ENCODE assay signal across 2 cellular contexts in the genomic region with DNA sequence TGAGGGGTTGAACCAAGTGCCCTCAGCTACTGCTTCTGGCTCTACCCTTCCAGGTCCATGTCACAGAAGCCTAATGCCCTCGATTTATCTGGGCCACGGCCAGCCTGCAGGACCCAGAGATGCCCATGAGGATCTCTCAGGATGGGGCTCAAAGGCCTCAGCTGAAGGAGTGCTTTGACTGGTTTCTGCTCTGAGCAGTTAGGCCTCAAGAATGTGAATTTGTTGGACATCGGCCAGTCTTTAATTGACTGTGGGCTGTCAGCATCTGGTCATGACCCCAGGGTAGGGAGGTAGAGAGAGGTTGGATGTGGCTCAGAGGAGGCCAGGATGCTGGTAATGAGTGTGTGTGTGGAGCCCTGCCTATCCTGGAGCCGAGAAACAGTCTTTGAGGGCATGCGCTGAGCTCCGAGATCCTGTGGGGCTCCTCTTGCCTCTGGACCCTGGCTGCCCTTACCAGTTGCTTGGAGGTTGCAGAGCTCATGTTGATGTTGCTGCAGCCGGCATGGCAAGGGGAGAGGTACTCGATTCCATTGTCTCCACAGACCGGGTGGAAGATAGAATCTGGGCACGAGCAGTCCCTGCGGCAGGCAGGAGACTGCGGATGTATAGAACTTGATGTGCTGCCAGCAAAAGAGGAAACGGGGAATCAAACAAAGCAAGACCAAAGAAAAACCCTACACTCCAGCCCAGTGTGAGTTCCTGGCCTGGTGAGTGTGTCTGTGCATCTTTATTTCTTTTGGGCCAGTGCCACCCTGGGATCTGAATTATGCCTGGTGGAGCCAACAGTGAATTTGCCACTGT.
TF ChIP-seq lines count a peak whose summit lies in the region.

No MANE protein-coding gene starts in this region.

TF ChIP-seq in liver, 16 proteins besides CTCF, POLR2A, EP300 and RAD21:
- no peak for TF ChIP-seq GABPA (IDR thresholded peaks at IDR 0.05 in 1 of 2, conservative IDR thresholded peaks at IDR 0.05 in 1 of 2)
- peak; percentile 44 for TF ChIP-seq NR2F2 (IDR thresholded peaks at IDR 0.05)
- peak; percentile 33 for TF ChIP-seq SP1 (IDR thresholded peaks at IDR 0.05)

TF ChIP-seq in HepG2, 621 proteins besides CTCF, POLR2A, EP300 and RAD21:
- TF ChIP-seq ZNF547 (CRISPR knock-in tag; IDR thresholded peaks at IDR 0.05) (no peak), ZNF546 (CRISPR knock-in tag; conservative IDR thresholded peaks at IDR 0.05) (no peak), NFATC3 (CRISPR knock-in tag; IDR thresholded peaks at IDR 0.05) (no peak), ZFP37 (CRISPR knock-in tag; IDR thresholded peaks at IDR 0.05; ENCODE audit: borderline replicate concordance) (no peak), SP2 (CRISPR knock-in tag; IDR thresholded peaks at IDR 0.05) (no peak), ZEB1 (IDR thresholded peaks at IDR 0.05; ENCODE audit: insufficient replicate concordance, low read depth) (no peak), AKAP8 (CRISPR knock-in tag; IDR thresholded peaks at IDR 0.05) (no peak), ZNF468 (CRISPR knock-in tag; IDR thresholded peaks at IDR 0.05) (no peak)
- TF ChIP-seq, protein P1, sequence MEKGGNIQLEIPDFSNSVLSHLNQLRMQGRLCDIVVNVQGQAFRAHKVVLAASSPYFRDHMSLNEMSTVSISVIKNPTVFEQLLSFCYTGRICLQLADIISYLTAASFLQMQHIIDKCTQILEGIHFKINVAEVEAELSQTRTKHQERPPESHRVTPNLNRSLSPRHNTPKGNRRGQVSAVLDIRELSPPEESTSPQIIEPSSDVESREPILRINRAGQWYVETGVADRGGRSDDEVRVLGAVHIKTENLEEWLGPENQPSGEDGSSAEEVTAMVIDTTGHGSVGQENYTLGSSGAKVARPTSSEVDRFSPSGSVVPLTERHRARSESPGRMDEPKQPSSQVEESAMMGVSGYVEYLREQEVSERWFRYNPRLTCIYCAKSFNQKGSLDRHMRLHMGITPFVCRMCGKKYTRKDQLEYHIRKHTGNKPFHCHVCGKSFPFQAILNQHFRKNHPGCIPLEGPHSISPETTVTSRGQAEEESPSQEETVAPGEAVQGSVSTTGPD (CRISPR knock-in tag; IDR thresholded peaks at IDR 0.05), result no peak
- TF ChIP-seq, protein P2, sequence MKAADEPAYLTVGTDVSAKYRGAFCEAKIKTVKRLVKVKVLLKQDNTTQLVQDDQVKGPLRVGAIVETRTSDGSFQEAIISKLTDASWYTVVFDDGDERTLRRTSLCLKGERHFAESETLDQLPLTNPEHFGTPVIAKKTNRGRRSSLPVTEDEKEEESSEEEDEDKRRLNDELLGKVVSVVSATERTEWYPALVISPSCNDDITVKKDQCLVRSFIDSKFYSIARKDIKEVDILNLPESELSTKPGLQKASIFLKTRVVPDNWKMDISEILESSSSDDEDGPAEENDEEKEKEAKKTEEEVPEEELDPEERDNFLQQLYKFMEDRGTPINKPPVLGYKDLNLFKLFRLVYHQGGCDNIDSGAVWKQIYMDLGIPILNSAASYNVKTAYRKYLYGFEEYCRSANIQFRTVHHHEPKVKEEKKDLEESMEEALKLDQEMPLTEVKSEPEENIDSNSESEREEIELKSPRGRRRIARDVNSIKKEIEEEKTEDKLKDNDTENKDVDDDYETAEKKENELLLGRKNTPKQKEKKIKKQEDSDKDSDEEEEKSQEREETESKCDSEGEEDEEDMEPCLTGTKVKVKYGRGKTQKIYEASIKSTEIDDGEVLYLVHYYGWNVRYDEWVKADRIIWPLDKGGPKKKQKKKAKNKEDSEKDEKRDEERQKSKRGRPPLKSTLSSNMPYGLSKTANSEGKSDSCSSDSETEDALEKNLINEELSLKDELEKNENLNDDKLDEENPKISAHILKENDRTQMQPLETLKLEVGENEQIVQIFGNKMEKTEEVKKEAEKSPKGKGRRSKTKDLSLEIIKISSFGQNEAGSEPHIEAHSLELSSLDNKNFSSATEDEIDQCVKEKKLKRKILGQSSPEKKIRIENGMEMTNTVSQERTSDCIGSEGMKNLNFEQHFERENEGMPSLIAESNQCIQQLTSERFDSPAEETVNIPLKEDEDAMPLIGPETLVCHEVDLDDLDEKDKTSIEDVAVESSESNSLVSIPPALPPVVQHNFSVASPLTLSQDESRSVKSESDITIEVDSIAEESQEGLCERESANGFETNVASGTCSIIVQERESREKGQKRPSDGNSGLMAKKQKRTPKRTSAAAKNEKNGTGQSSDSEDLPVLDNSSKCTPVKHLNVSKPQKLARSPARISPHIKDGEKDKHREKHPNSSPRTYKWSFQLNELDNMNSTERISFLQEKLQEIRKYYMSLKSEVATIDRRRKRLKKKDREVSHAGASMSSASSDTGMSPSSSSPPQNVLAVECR (CRISPR knock-in tag; IDR thresholded peaks at IDR 0.05; ENCODE audit: borderline replicate concordance), result no peak
